In genomic region chr12:116353958-116354357, GRCh38 we compare ENCODE assay signal across 21 cellular contexts.
DNase-seq lines count a peak whose midpoint lies in the region; ATAC-seq, FAIRE-seq and TF ChIP-seq lines count a peak whose summit lies in the region.
"Had no signal": no experiment of that assay in that cellular context is flagged by ENCODE, and none has a peak within 500 bp of the region (broad histone marks: within the 10 kb centered on the region; RNA-seq: fewer than 3 reads in every experiment).

No MANE protein-coding gene starts in this region.

- H3K4me2 ChIP-seq in HepG2 (ENCODE audit: low read depth, low read length), result no peak overlapping the region
- H3K4me2 ChIP-seq: A549 had no signal

- TF ChIP-seq POLR2A in HepG2 (IDR thresholded peaks at IDR 0.05; ENCODE audit: insufficient read depth in 1 of 2, low read depth in 2 of 2, low read length in 2 of 2) (no peak), vagina (IDR thresholded peaks at IDR 0.05) (no peak)

- H3K4me3 ChIP-seq in liver (ENCODE audit: low read depth in 1 of 3, low read length in 3 of 3), result no peak overlapping the region
- no peak overlapping the region for H3K4me3 ChIP-seq in HepG2 (replicated peaks in 1 of 3; ENCODE audit: insufficient read depth in 1 of 3, low read depth in 2 of 3, low read length in 3 of 3)
- H3K4me3 ChIP-seq in vagina, result no peak overlapping the region
- H3K4me3 ChIP-seq: A549 had no signal

- WGBS in liver, result 39% methylated on average over 2 of the region's 2 CpGs
- whole genome bisulfite sequencing in HepG2 (ENCODE audit: low lambda C conversion rate), result 27% methylated on average over 2 of the region's 2 CpGs

- H3K4me1 ChIP-seq in liver (ENCODE audit: control insufficient read depth in 4 of 4, insufficient read depth in 4 of 4, low read length in 3 of 4) (peaks cover 5 to 33% (median 27%) of the 10 kb centered on the region in 4 donors), HepG2 (ENCODE audit: insufficient read depth, low read length) (peaks cover 18% of the 10 kb centered on the region), vagina (no peaks in the 10 kb centered on the region)

- H3K9ac ChIP-seq in liver (ENCODE audit: low read depth in 1 of 2, low read length in 2 of 2) (no peak overlapping the region), HepG2 (ENCODE audit: insufficient read depth, low read depth, low read length) (no peak overlapping the region)

- H4K20me1 ChIP-seq in HepG2 (ENCODE audit: insufficient read depth, low read length), result no peaks in the 10 kb centered on the region

- no peak for TF ChIP-seq EP300 in HepG2 (IDR thresholded peaks at IDR 0.05; ENCODE audit: low read depth in 2 of 2, low read length in 2 of 2)
- TF ChIP-seq EP300 in HepG2 (CRISPR knock-in tag; IDR thresholded peaks at IDR 0.05; ENCODE audit: borderline replicate concordance), result no peak

- DNase-seq in HepG2 (ENCODE audit: low spot score) (no peak), left lobe of liver (ENCODE audit: low spot score) (peak; percentile 94), mucosa of gallbladder (ENCODE audit: low spot score) (peak; percentile 12), vagina (ENCODE audit: extremely low spot score in 2 of 2) (no peak), NCI-H82 (lab: John Stamatoyannopoulos, UW) (no peak), activated T-cell treated with anti-CD3 and anti-CD28 coated beads for 4 hours (no peak)
- DNase-seq: AML-193; Caco-2; CD4-positive, alpha-beta T cell; GDM1; GOT3; H7 had no signal

- H3K27ac ChIP-seq in liver (ENCODE audit: low read depth in 1 of 2, low read length in 2 of 2), result peak overlapping the region; percentile 51 to 66
- H3K27ac ChIP-seq in HepG2 (ENCODE audit: extremely low read length, insufficient read depth, low read length), result no peak overlapping the region
- no peak overlapping the region for H3K27ac ChIP-seq in vagina
- H3K27ac ChIP-seq: 22Rv1, C4-2B had no signal

- TF ChIP-seq RAD21 in liver (IDR thresholded peaks at IDR 0.05) (peak; percentile 48 to 68), HepG2 (CRISPR knock-in tag; IDR thresholded peaks at IDR 0.05) (no peak)

- H3K36me3 ChIP-seq in liver (ENCODE audit: control insufficient read depth in 4 of 4, insufficient read depth in 3 of 4, low read depth in 1 of 4, low read length in 3 of 4) (no peaks in the 10 kb centered on the region), HepG2 (replicated peaks in 1 of 2; ENCODE audit: control insufficient read depth in 1 of 2, insufficient read depth in 2 of 2, low read length in 2 of 2) (no peaks in the 10 kb centered on the region), vagina (no peaks in the 10 kb centered on the region)

- H3K79me2 ChIP-seq in HepG2 (ENCODE audit: insufficient read depth, low read length), result no peaks in the 10 kb centered on the region

- H3K27me3 ChIP-seq in liver (ENCODE audit: control insufficient read depth in 4 of 4, insufficient read depth in 4 of 4, low read length in 3 of 4) (no peaks in the 10 kb centered on the region), HepG2 (ENCODE audit: control insufficient read depth in 1 of 2, insufficient read depth in 2 of 2, low read length in 2 of 2) (no peaks in the 10 kb centered on the region; a peak in 1 of 5 replicates), vagina (no peaks in the 10 kb centered on the region)

- ATAC-seq in HepG2 (no peak), left lobe of liver (peak; percentile 88), GM21825 (IDR thresholded peaks at IDR 0.05; ENCODE audit: unreplicated experiment) (no peak)
- ATAC-seq: A549, HCT116 had no signal

- POLR2A ChIA-PET in HepG2 (lab: Yijun Ruan, JAX), result no interaction called here

- H3K9me3 ChIP-seq in liver (ENCODE audit: control insufficient read depth in 4 of 4, low read length in 3 of 4) (no peaks in the 10 kb centered on the region), HepG2 (ENCODE audit: low read length) (no peaks in the 10 kb centered on the region), vagina (no peaks in the 10 kb centered on the region)
- H3K9me3 ChIP-seq: A549, Caco-2 had no signal

- in situ Hi-C loops in HepG2 (cut with HindIII; ENCODE audit: extremely low pct_ligation_motif_present, low pct_unique_long_range_greater_than_20kb), result no loop called here

- no peak overlapping the region for H2AFZ ChIP-seq in HepG2 (ENCODE audit: low read length)

- intact Hi-C loops in HepG2 (cut with micrococcal nuclease; ENCODE audit: unreplicated experiment), result no loop called here
- intact Hi-C loops in vagina (cut with DNase I), result no loop called here

- TF ChIP-seq CTCF in liver (IDR thresholded peaks at IDR 0.05; ENCODE audit: low read depth, low read length, missing input control), result no peak
- TF ChIP-seq CTCF in HepG2 (CRISPR knock-in tag; IDR thresholded peaks at IDR 0.05), result no peak
- no peak for TF ChIP-seq CTCF in vagina (IDR thresholded peaks at IDR 0.05)

- FAIRE-seq in HepG2 (lab: Jason Lieb, UNC), result no peak
- FAIRE-seq: A549, D721Med, GM12892, GM18507 had no signal

- CTCF ChIA-PET in HepG2 (lab: Yijun Ruan, JAX; ENCODE audit: low intra/inter-chr PET ratio, low total read pairs), result no interaction called here

- BruUV-seq in HepG2 (replicated peaks; lab: Mats Ljungman, UMichigan), result no TSS peak

TF ChIP-seq in liver, 16 proteins besides CTCF, POLR2A, EP300 and RAD21 (continues in another document):
- TF ChIP-seq YY1 (IDR thresholded peaks at IDR 0.05) (peak; percentile 72), HNF4G (IDR thresholded peaks at IDR 0.05) (peak; percentile 93), GABPA (IDR thresholded peaks at IDR 0.05 in 1 of 2, conservative IDR thresholded peaks at IDR 0.05 in 1 of 2) (no peak), NR2F2 (IDR thresholded peaks at IDR 0.05) (no peak), JUND (IDR thresholded peaks at IDR 0.05) (peak; percentile 34 to 87), RXRA (IDR thresholded peaks at IDR 0.05) (peak; percentile 84 to 89), HNF4A (conservative IDR thresholded peaks at IDR 0.05) (peak; percentile 98), SP1 (IDR thresholded peaks at IDR 0.05) (peak; percentile 92), FOXA2 (IDR thresholded peaks at IDR 0.05) (peak; percentile 77)
- TF ChIP-seq, protein P1, sequence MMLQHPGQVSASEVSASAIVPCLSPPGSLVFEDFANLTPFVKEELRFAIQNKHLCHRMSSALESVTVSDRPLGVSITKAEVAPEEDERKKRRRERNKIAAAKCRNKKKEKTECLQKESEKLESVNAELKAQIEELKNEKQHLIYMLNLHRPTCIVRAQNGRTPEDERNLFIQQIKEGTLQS (IDR thresholded peaks at IDR 0.05), result no peak
- TF ChIP-seq, protein P2, sequence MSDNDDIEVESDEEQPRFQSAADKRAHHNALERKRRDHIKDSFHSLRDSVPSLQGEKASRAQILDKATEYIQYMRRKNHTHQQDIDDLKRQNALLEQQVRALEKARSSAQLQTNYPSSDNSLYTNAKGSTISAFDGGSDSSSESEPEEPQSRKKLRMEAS (IDR thresholded peaks at IDR 0.05), result peak; percentile 97

TF ChIP-seq in HepG2, 621 proteins besides CTCF, POLR2A, EP300 and RAD21 (continues in another document):
- TF ChIP-seq ZNF75D (CRISPR knock-in tag; IDR thresholded peaks at IDR 0.05; ENCODE audit: borderline replicate concordance) (no peak), ZNF382 (CRISPR knock-in tag; IDR thresholded peaks at IDR 0.05; ENCODE audit: borderline replicate concordance) (no peak), BRF2 (CRISPR knock-in tag; IDR thresholded peaks at IDR 0.05) (no peak), FUBP1 (CRISPR knock-in tag; IDR thresholded peaks at IDR 0.05; ENCODE audit: borderline replicate concordance) (no peak)
- TF ChIP-seq, protein P3, sequence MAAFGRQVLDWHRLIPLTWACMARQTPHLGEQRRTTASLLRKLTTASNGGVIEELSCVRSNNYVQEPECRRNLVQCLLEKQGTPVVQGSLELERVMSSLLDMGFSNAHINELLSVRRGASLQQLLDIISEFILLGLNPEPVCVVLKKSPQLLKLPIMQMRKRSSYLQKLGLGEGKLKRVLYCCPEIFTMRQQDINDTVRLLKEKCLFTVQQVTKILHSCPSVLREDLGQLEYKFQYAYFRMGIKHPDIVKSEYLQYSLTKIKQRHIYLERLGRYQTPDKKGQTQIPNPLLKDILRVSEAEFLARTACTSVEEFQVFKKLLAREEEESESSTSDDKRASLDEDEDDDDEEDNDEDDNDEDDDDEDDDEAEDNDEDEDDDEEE (CRISPR knock-in tag; IDR thresholded peaks at IDR 0.05), result no peak

Comparison
In these comparisons a context has a peak if more than half of its experiments do, and no peak if none do; other contexts are left out.
1. H3K27ac ChIP-seq: peak in liver (2 of 2); none in HepG2 (single experiment) and vagina (single experiment).
2. DNase-seq: peak in left lobe of liver (single experiment) and mucosa of gallbladder (single experiment); none in HepG2 (single experiment), vagina (0 of 2), NCI-H82 (single experiment) and activated T-cell treated with anti-CD3 and anti-CD28 coated beads for 4 hours (single experiment).